In genomic region chr9:93567271-93567959, GRCh38 we compare ENCODE assay signal across 8 cellular contexts. TPM values are rescaled to one million over a fixed set of nuclear protein-coding genes. Genes with fewer than 3 reads are reported as not detected.
DNase-seq lines count a peak whose midpoint lies in the region; ATAC-seq, FAIRE-seq and TF ChIP-seq lines count a peak whose summit lies in the region.

No MANE protein-coding gene starts in this region.

- H3K27me3 Mint-ChIP-seq in activated T-helper 17 cell treated with anti-CD3 and anti-CD28 coated beads, Interleukin-2, amount 50 U/mL, for 72 hours = no peaks in the 10 kb centered on the region

- no peak for FAIRE-seq in H54 (lab: Jason Lieb, UNC)

- TF ChIP-seq CTCF in HFF-Myc (IDR thresholded peaks at IDR 0.05; ENCODE audit: low read depth, low read length, missing control alignments) (no peak), left ventricle myocardium inferior (IDR thresholded peaks at IDR 0.05; ENCODE audit: borderline replicate concordance) (no peak)

- ATAC-seq in activated T-helper 17 cell treated with anti-CD3 and anti-CD28 coated beads, Interleukin-2, amount 50 U/mL, for 72 hours (replicated peaks) = no peak
- ATAC-seq in HG03469 (IDR thresholded peaks at IDR 0.05; ENCODE audit: unreplicated experiment) (no peak), GM18498 (IDR thresholded peaks at IDR 0.05; ENCODE audit: unreplicated experiment) (no peak)

- peak overlapping the region; percentile 98 for H3K4me2 ChIP-seq in BLaER1

- H3K4me3 ChIP-seq in BLaER1 (peak overlapping the region; percentile 72), HFF-Myc (replicated peaks; ENCODE audit: low read depth, low read length) (peak overlapping the region; percentile 58), left ventricle myocardium inferior (peak overlapping the region; percentile 78), skeletal muscle cell (ENCODE audit: low read depth, low read length) (peak overlapping the region; percentile 67)

- no peak for DNase-seq in HFF-Myc (ENCODE audit: extremely low read depth, low read depth)
- DNase-seq in left ventricle myocardium inferior = no peak
- no peak for DNase-seq in skeletal muscle cell (ENCODE audit: low read depth)
- no peak for DNase-seq in H54 (ENCODE audit: insufficient read length, low spot score)

- H3K4me1 ChIP-seq in BLaER1 (peaks cover 17% of the 10 kb centered on the region), left ventricle myocardium inferior (peaks cover 18% of the 10 kb centered on the region)

- H3K36me3 ChIP-seq in BLaER1 = peaks cover 22% of the 10 kb centered on the region
- H3K36me3 ChIP-seq in left ventricle myocardium inferior = peaks cover 27% of the 10 kb centered on the region

- peaks cover 15% of the 10 kb centered on the region for H3K4me1 Mint-ChIP-seq in activated T-helper 17 cell treated with anti-CD3 and anti-CD28 coated beads, Interleukin-2, amount 50 U/mL, for 72 hours

- peak overlapping the region; percentile 96 for H3K9ac ChIP-seq in BLaER1

- TF ChIP-seq POLR2A in H54 (IDR thresholded peaks at IDR 0.05; ENCODE audit: low read depth, low read length) = no peak

- intact Hi-C loops in left ventricle myocardium inferior (cut with micrococcal nuclease) = loop anchor here (5.0 kb wide), 1 partner anchor 110 kb away; no protein-coding TSS in a partner anchor

- peak overlapping the region; percentile 79 for H3K4me3 Mint-ChIP-seq in activated T-helper 17 cell treated with anti-CD3 and anti-CD28 coated beads, Interleukin-2, amount 50 U/mL, for 72 hours

- H3K27ac ChIP-seq in BLaER1 (peak overlapping the region; percentile 97), left ventricle myocardium inferior (replicated peaks) (peak overlapping the region; percentile 99)

- no peaks in the 10 kb centered on the region; the same call in 1 of the 2 replicates for H4K20me1 ChIP-seq in BLaER1

- H3K27me3 ChIP-seq in BLaER1 (no peaks in the 10 kb centered on the region), left ventricle myocardium inferior (ENCODE audit: low read depth) (no peaks in the 10 kb centered on the region)

- peaks cover 15% of the 10 kb centered on the region for H3K9me3 ChIP-seq in BLaER1
- peaks cover 8% of the 10 kb centered on the region for H3K9me3 ChIP-seq in left ventricle myocardium inferior (replicated peaks)

- H3K9me3 Mint-ChIP-seq in activated T-helper 17 cell treated with anti-CD3 and anti-CD28 coated beads, Interleukin-2, amount 50 U/mL, for 72 hours = no peaks in the 10 kb centered on the region

- H3K36me3 Mint-ChIP-seq in activated T-helper 17 cell treated with anti-CD3 and anti-CD28 coated beads, Interleukin-2, amount 50 U/mL, for 72 hours (ENCODE audit: low read depth) = peaks cover 34% of the 10 kb centered on the region

- H3K27ac Mint-ChIP-seq in activated T-helper 17 cell treated with anti-CD3 and anti-CD28 coated beads, Interleukin-2, amount 50 U/mL, for 72 hours = peak overlapping the region; percentile 89

RNA-seq across cellular contexts. Expression of gene PHF2, which starts 9.0 kb away (rescaled TPM):
- 10 to 100 TPM; 11.9 to 15.1 TPM for total RNA-seq in activated T-helper 17 cell treated with anti-CD3 and anti-CD28 coated beads, Interleukin-2, amount 50 U/mL, for 72 hours
- 27.4 TPM for total RNA-seq in left ventricle myocardium inferior
